In the genomic region with DNA sequence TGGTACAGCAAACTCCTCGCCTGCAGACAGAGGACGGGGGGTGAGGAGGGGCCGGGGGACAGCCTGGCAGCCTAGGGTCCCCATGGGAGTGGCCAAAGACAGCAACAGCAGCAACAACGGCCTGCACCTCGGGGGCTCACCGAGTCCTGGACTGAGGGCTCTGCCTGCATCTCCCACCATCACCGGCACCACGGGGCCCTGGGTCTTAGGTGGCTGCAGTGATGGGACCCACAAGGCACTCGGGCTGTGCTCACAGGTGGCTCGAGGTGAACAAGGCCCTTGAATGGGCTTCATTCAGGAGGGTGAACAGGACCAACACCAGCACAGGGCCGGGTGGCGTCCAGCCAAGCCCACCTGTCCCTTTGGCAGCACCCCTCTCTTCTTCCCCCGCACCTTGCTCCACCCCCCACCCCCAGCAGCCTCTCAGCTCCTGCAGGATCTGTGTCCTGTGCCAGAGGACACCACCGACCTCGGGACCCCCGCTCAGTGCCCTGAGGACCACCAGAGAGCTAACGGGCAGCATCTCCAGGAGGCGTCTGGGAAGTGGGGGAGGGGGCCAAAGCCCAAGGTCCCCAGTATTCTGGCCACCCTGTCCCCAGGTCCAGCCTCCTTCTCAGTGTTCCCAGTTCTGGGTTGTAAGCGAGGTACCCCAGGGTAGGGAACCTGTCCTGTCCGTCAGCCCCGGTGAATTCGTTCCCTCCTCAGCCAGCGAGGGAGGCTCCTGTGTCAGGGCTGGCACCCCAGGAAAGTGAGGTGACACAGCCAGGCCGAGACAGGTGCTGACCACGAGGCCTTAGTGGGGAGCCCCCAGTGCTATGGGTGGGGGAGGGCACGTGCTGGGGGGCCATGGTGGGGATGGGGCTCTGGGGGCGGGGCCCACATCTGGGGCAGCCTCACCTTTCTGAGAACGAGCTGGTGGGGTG, we compare ENCODE assay signal across 27 cellular contexts.
DNase-seq lines count a peak whose midpoint lies in the region; ATAC-seq and TF ChIP-seq lines count a peak whose summit lies in the region.
"Had no signal": no experiment of that assay in that cellular context is flagged by ENCODE, and none has a peak within 500 bp of the region (broad histone marks: within the 10 kb centered on the region; RNA-seq: fewer than 3 reads in every experiment).

No MANE protein-coding gene starts in this region.

- 91 to 93% methylated on average over 17 to 25 of the region's 28 CpGs for WGBS in endodermal cell (ENCODE audit: insufficient coverage in 1 of 2, insufficient read length in 1 of 2), 2 experiments
- WGBS in right lobe of liver (ENCODE audit: insufficient coverage, low coverage, low lambda C conversion rate, missing lambda C conversion rate) = 90% methylated on average over 7 of the region's 28 CpGs
- WGBS in spleen, 5 donors = 83 to 93% (median 88%) methylated on average over 17 to 28 of the region's 28 CpGs
- WGBS in SK-N-SH (ENCODE audit: low lambda C conversion rate) = 89% methylated on average over 16 of the region's 28 CpGs

- ATAC-seq in activated CD8-positive, alpha-beta T cell treated with anti-CD3 and anti-CD28 coated beads for 36 hours = no peak
- ATAC-seq in activated CD8-positive, alpha-beta T cell treated with anti-CD3 and anti-CD28 coated beads, Interleukin-2, amount 10 ng/mL, durations not matched to agents 7 days and 5 days = no peak
- ATAC-seq in right lobe of liver = no peak
- ATAC-seq: body of pancreas, gastrocnemius medialis, SK-N-SH treated with all-trans-retinoic acid at 6 μM for 48 hours had no signal

- TF ChIP-seq CTCF in activated CD8-positive, alpha-beta T cell treated with anti-CD3 and anti-CD28 coated beads for 36 hours (IDR thresholded peaks at IDR 0.05) = no peak
- no peak for TF ChIP-seq CTCF in endodermal cell (conservative IDR thresholded peaks at IDR 0.05)
- TF ChIP-seq CTCF in right lobe of liver (IDR thresholded peaks at IDR 0.05) = no peak
- no peak for TF ChIP-seq CTCF in spleen (IDR thresholded peaks at IDR 0.05 in 8 of 11, conservative IDR thresholded peaks at IDR 0.05 in 3 of 11)
- no peak for TF ChIP-seq CTCF in SK-N-SH (IDR thresholded peaks at IDR 0.05)

- POLR2A ChIA-PET in activated CD8-positive, alpha-beta T cell treated with anti-CD3 and anti-CD28 coated beads for 36 hours (lab: Charles Lee) = no interaction called here
- POLR2A ChIA-PET in activated CD8-positive, alpha-beta T cell treated with anti-CD3 and anti-CD28 coated beads, Interleukin-2, amount 10 ng/mL, durations not matched to agents 7 days and 5 days (lab: Charles Lee) = interaction anchor here (1.4 kb wide), 1 partner anchor 26 kb away, joined by 3 read pairs; no protein-coding TSS in a partner anchor
- POLR2A ChIA-PET in SK-N-SH (lab: Yijun Ruan, JAX) = no interaction called here

- CTCF ChIA-PET in activated CD8-positive, alpha-beta T cell treated with anti-CD3 and anti-CD28 coated beads for 36 hours (lab: Charles Lee) = interaction anchor here (1.1 kb wide), 1 partner anchor 18 kb away, joined by 4 read pairs; no protein-coding TSS in a partner anchor
- CTCF ChIA-PET in activated CD8-positive, alpha-beta T cell treated with anti-CD3 and anti-CD28 coated beads, Interleukin-2, amount 10 ng/mL, durations not matched to agents 7 days and 5 days (lab: Charles Lee) = no interaction called here
- CTCF ChIA-PET in SK-N-SH (lab: Yijun Ruan, JAX) = interaction anchor here (0.6 to 1.0 kb wide), 3 partner anchors 22 to 101 kb away, joined by 3 to 4 read pairs (median 3); no protein-coding TSS in a partner anchor

- intact Hi-C loops in activated CD8-positive, alpha-beta T cell treated with anti-CD3 and anti-CD28 coated beads for 36 hours (cut with micrococcal nuclease) = no loop called here
- intact Hi-C loops in right lobe of liver (cut with DNase I) = no loop called here
- intact Hi-C loops in spleen (cut with DNase I; ENCODE audit: low total_unique reads) = no loop called here

- no peak overlapping the region for H2AFZ ChIP-seq in SK-N-SH (ENCODE audit: low read depth)
- H2AFZ ChIP-seq: hepatocyte had no signal

- H3K79me2 ChIP-seq in SK-N-SH (ENCODE audit: insufficient read depth) = no peaks in the 10 kb centered on the region
- H3K79me2 ChIP-seq: hepatocyte had no signal

- H3K4me1 ChIP-seq in endodermal cell (ENCODE audit: control insufficient read depth, insufficient read depth, low read length) (no peaks in the 10 kb centered on the region), right lobe of liver (no peaks in the 10 kb centered on the region), spleen (peaks cover 2 to 33% (median 23%) of the 10 kb centered on the region in 6 donors), SK-N-SH (ENCODE audit: control insufficient read depth in 1 of 2, insufficient read depth in 2 of 2, low read depth in 1 of 2, low read length in 1 of 2) (peaks cover 12 to 13% of the 10 kb centered on the region in 2 experiments; a peak in 2 of 4 replicates)
- H3K4me1 ChIP-seq: adrenal gland had no signal

- no peak overlapping the region for H3K4me3 ChIP-seq in endodermal cell (ENCODE audit: low read length)
- no peak overlapping the region for H3K4me3 ChIP-seq in right lobe of liver
- no peak overlapping the region for H3K4me3 ChIP-seq in spleen
- H3K4me3 ChIP-seq in SK-N-SH (ENCODE audit: low read depth in 2 of 2, low read length in 1 of 2) = no peak overlapping the region
- H3K4me3 ChIP-seq: adrenal gland, body of pancreas, dorsolateral prefrontal cortex, gastrocnemius medialis, hepatocyte had no signal

- no peaks in the 10 kb centered on the region for H3K27me3 Mint-ChIP-seq in activated CD8-positive, alpha-beta T cell treated with anti-CD3 and anti-CD28 coated beads for 36 hours
- peaks cover 4% of the 10 kb centered on the region for H3K27me3 Mint-ChIP-seq in activated CD8-positive, alpha-beta T cell treated with anti-CD3 and anti-CD28 coated beads, Interleukin-2, amount 10 ng/mL, durations not matched to agents 7 days and 5 days (ENCODE audit: low read depth)
- no peaks in the 10 kb centered on the region for H3K27me3 Mint-ChIP-seq in endodermal cell (ENCODE audit: insufficient read depth)

- no peak overlapping the region for H3K27ac ChIP-seq in endodermal cell (ENCODE audit: low read depth, low read length)
- no peak overlapping the region for H3K27ac ChIP-seq in right lobe of liver
- no peak overlapping the region for H3K27ac ChIP-seq in spleen
- H3K27ac ChIP-seq in SK-N-SH (ENCODE audit: low read depth in 2 of 2, low read length in 1 of 2) = no peak overlapping the region
- H3K27ac ChIP-seq: 22Rv1, body of pancreas, dorsolateral prefrontal cortex, gastrocnemius medialis, hepatocyte, neutrophil had no signal

- no peak for TF ChIP-seq EP300 in SK-N-SH (IDR thresholded peaks at IDR 0.05; ENCODE audit: borderline replicate concordance in 1 of 2, low read depth in 1 of 2, low read length in 1 of 2)

- H3K27ac Mint-ChIP-seq in activated CD8-positive, alpha-beta T cell treated with anti-CD3 and anti-CD28 coated beads for 36 hours = no peak overlapping the region
- no peak overlapping the region for H3K27ac Mint-ChIP-seq in activated CD8-positive, alpha-beta T cell treated with anti-CD3 and anti-CD28 coated beads, Interleukin-2, amount 10 ng/mL, durations not matched to agents 7 days and 5 days
- H3K27ac Mint-ChIP-seq in endodermal cell = no peak overlapping the region
- H3K27ac Mint-ChIP-seq: CD4-positive, alpha-beta T cell; T-helper 1 cell treated with Interleukin-12 subunit alpha and Interleukin-12 subunit beta and Interleukin-4 antibody, amounts not matched to agents 30 μg/mL and 1 μg/mL, for 36 hours had no signal

- no peaks in the 10 kb centered on the region for H4K20me1 ChIP-seq in SK-N-SH (ENCODE audit: insufficient read depth)

- H3K4me2 ChIP-seq in SK-N-SH = no peak overlapping the region
- H3K4me2 ChIP-seq: hepatocyte had no signal

- peak; percentile 0 for DNase-seq in activated CD8-positive, alpha-beta T cell treated with anti-CD3 and anti-CD28 coated beads for 36 hours
- no peak for DNase-seq in activated CD8-positive, alpha-beta T cell treated with anti-CD3 and anti-CD28 coated beads, Interleukin-2, amount 10 ng/mL, durations not matched to agents 7 days and 5 days
- DNase-seq in endodermal cell = peak; percentile 38
- peak in 2 of 3 donors; percentile 17 to 50 for DNase-seq in right lobe of liver
- peak; percentile 59 for DNase-seq in spleen
- DNase-seq in EL = no peak
- DNase-seq in foreskin melanocyte = no peak
- no peak for DNase-seq in SK-N-SH
- DNase-seq: activated CD4-positive, alpha-beta T cell treated with anti-CD3 and anti-CD28 coated beads, Interleukin-2, amount 50 U/mL, for 4 hours; activated naive CD4-positive, alpha-beta T cell; CD4-positive, alpha-beta T cell; GOT3; KG1; mesenchymal stem cell; NCI-H1930; NCI-H526; small intestine; stimulated activated naive CD4-positive, alpha-beta T cell treated with Interleukin-2 at 50 U/mL for 16 hours had no signal

- H3K9ac ChIP-seq in endodermal cell (ENCODE audit: extremely low read depth, low read length, poor library complexity, severe bottlenecking) = no peak overlapping the region
- no peak overlapping the region for H3K9ac ChIP-seq in SK-N-SH

- no peak for TF ChIP-seq POLR2A in right lobe of liver (IDR thresholded peaks at IDR 0.05)
- no peak for TF ChIP-seq POLR2A in spleen (IDR thresholded peaks at IDR 0.05)

- H3K4me3 Mint-ChIP-seq in activated CD8-positive, alpha-beta T cell treated with anti-CD3 and anti-CD28 coated beads for 36 hours = no peak overlapping the region
- no peak overlapping the region for H3K4me3 Mint-ChIP-seq in activated CD8-positive, alpha-beta T cell treated with anti-CD3 and anti-CD28 coated beads, Interleukin-2, amount 10 ng/mL, durations not matched to agents 7 days and 5 days
- H3K4me3 Mint-ChIP-seq in endodermal cell = no peak overlapping the region
- H3K4me3 Mint-ChIP-seq: CD4-positive, alpha-beta T cell; T-helper 1 cell treated with Interleukin-12 subunit alpha and Interleukin-12 subunit beta and Interleukin-4 antibody, amounts not matched to agents 30 μg/mL and 1 μg/mL, for 36 hours had no signal

- H3K36me3 ChIP-seq in endodermal cell (ENCODE audit: control insufficient read depth, insufficient read depth, low read length) (peaks cover 7% of the 10 kb centered on the region), right lobe of liver (peaks cover 0 to 9% (median 6%) of the 10 kb centered on the region in 4 donors), spleen (peaks cover 0 to 76% (median 11%) of the 10 kb centered on the region in 6 donors), SK-N-SH (replicated peaks in 1 of 2; ENCODE audit: control insufficient read depth in 1 of 2, insufficient read depth in 2 of 2, low read length in 1 of 2) (peaks cover 0 to 68% of the 10 kb centered on the region in 2 experiments)
- H3K36me3 ChIP-seq: neutrophil had no signal

- H3K9me3 ChIP-seq in endodermal cell (ENCODE audit: control insufficient read depth, low read length) = no peaks in the 10 kb centered on the region
- no peaks in the 10 kb centered on the region for H3K9me3 ChIP-seq in right lobe of liver
- no peaks in the 10 kb centered on the region for H3K9me3 ChIP-seq in spleen
- H3K9me3 ChIP-seq in SK-N-SH = no peaks in the 10 kb centered on the region
- H3K9me3 ChIP-seq: adrenal gland, body of pancreas, gastrocnemius medialis, neutrophil had no signal

- H3K4me1 Mint-ChIP-seq in activated CD8-positive, alpha-beta T cell treated with anti-CD3 and anti-CD28 coated beads for 36 hours (ENCODE audit: low read depth) = peaks cover 28% of the 10 kb centered on the region
- peaks cover 39% of the 10 kb centered on the region for H3K4me1 Mint-ChIP-seq in activated CD8-positive, alpha-beta T cell treated with anti-CD3 and anti-CD28 coated beads, Interleukin-2, amount 10 ng/mL, durations not matched to agents 7 days and 5 days (ENCODE audit: low read depth)
- peaks cover 9% of the 10 kb centered on the region for H3K4me1 Mint-ChIP-seq in endodermal cell

- no peaks in the 10 kb centered on the region for H3K9me3 Mint-ChIP-seq in activated CD8-positive, alpha-beta T cell treated with anti-CD3 and anti-CD28 coated beads for 36 hours
- H3K9me3 Mint-ChIP-seq in activated CD8-positive, alpha-beta T cell treated with anti-CD3 and anti-CD28 coated beads, Interleukin-2, amount 10 ng/mL, durations not matched to agents 7 days and 5 days (ENCODE audit: insufficient read depth) = no peaks in the 10 kb centered on the region
- no peaks in the 10 kb centered on the region for H3K9me3 Mint-ChIP-seq in endodermal cell
- H3K9me3 Mint-ChIP-seq: CD4-positive, alpha-beta T cell; T-helper 1 cell treated with Interleukin-12 subunit alpha and Interleukin-12 subunit beta and Interleukin-4 antibody, amounts not matched to agents 30 μg/mL and 1 μg/mL, for 36 hours had no signal

- TF ChIP-seq RAD21 in SK-N-SH (IDR thresholded peaks at IDR 0.05; ENCODE audit: low read length) = no peak

- no peaks in the 10 kb centered on the region for H3K9me2 ChIP-seq in SK-N-SH

- no peaks in the 10 kb centered on the region for H3F3A ChIP-seq in SK-N-SH (replicated peaks; ENCODE audit: insufficient read depth)

- H3K27me3 ChIP-seq in endodermal cell (ENCODE audit: control insufficient read depth, insufficient read depth, low read length, poor library complexity, severe bottlenecking) (no peaks in the 10 kb centered on the region), right lobe of liver (no peaks in the 10 kb centered on the region), spleen (replicated peaks in 1 of 7) (peaks cover 0 to 24% (median 0%) of the 10 kb centered on the region in 7 donors), SK-N-SH (ENCODE audit: insufficient read depth) (no peaks in the 10 kb centered on the region)
- H3K27me3 ChIP-seq: adrenal gland, body of pancreas, dorsolateral prefrontal cortex, hepatocyte had no signal

- peaks cover 1% of the 10 kb centered on the region for H3K36me3 Mint-ChIP-seq in activated CD8-positive, alpha-beta T cell treated with anti-CD3 and anti-CD28 coated beads for 36 hours (ENCODE audit: low read depth)
- H3K36me3 Mint-ChIP-seq in activated CD8-positive, alpha-beta T cell treated with anti-CD3 and anti-CD28 coated beads, Interleukin-2, amount 10 ng/mL, durations not matched to agents 7 days and 5 days (ENCODE audit: low read depth) = no peaks in the 10 kb centered on the region
- peaks cover 40% of the 10 kb centered on the region for H3K36me3 Mint-ChIP-seq in endodermal cell (ENCODE audit: low read depth)

Comparison
In these comparisons a context has a peak if more than half of its experiments do, and no peak if none do; other contexts are left out.
1. DNase-seq: peak in activated CD8-positive, alpha-beta T cell treated with anti-CD3 and anti-CD28 coated beads for 36 hours (single experiment), endodermal cell (single experiment), right lobe of liver (2 of 3) and spleen (single experiment); none in activated CD8-positive, alpha-beta T cell treated with anti-CD3 and anti-CD28 coated beads, Interleukin-2, amount 10 ng/mL, durations not matched to agents 7 days and 5 days (single experiment), EL (single experiment), foreskin melanocyte (single experiment) and SK-N-SH (single experiment).